Comparison of ENCODE assay signal across 1 cellular context in the genomic region with DNA sequence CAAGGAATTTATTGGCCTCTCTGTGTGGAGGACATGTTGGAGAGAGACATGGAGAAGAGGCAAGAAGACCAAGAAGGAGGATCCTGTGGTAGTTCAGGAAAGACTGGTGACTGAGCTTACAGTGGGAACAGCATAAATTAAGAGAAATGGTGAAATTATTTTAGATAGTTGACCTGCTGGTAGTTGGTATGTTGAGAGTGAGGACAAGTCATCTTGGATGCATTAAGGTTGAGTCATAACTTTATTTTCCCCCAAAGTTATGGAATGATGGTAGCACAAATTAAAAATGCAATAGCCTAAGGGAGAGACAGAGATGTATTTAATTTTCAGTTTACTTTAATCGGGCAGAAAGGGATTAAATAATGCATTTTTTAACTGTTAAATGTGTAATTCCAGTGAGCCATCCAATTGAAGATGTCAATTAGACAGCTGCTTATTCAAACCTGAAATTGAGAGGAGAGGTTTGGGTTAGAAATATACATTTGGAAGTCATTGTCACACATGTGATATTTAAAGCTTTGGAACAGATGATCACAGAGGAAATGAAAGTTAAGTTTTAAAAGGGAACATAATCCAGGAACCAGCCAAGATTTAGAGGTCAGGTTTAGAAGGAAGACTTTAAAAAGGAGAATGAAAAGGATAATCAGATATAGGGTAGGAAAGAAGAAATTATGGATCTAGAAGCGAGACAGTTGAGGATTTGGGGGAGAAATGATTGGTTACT.
TF ChIP-seq lines count a peak whose summit lies in the region.

No MANE protein-coding gene starts in this region.

TF ChIP-seq in SK-N-SH, 30 proteins besides CTCF, POLR2A, EP300 and RAD21 (continued from another document):
- TF ChIP-seq FOSL2 (IDR thresholded peaks at IDR 0.05; ENCODE audit: borderline replicate concordance, low read depth) (peak; percentile 87), POLR2AphosphoS5 (IDR thresholded peaks at IDR 0.05; ENCODE audit: low read depth, low read length) (no peak), RCOR1 (IDR thresholded peaks at IDR 0.05; ENCODE audit: low read length) (no peak), TCF12 (IDR thresholded peaks at IDR 0.05) (peak; percentile 82), YY1 (IDR thresholded peaks at IDR 0.05; ENCODE audit: low read depth) (peak; percentile 42; the same call in 1 of the 2 replicates)
- TF ChIP-seq, protein P1, sequence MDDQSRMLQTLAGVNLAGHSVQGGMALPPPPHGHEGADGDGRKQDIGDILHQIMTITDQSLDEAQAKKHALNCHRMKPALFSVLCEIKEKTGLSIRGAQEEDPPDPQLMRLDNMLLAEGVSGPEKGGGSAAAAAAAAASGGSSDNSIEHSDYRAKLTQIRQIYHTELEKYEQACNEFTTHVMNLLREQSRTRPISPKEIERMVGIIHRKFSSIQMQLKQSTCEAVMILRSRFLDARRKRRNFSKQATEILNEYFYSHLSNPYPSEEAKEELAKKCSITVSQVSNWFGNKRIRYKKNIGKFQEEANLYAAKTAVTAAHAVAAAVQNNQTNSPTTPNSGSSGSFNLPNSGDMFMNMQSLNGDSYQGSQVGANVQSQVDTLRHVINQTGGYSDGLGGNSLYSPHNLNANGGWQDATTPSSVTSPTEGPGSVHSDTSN (IDR thresholded peaks at IDR 0.05): peak; percentile 66
